1 cellular context compared by ENCODE assay signal in the genomic region with DNA sequence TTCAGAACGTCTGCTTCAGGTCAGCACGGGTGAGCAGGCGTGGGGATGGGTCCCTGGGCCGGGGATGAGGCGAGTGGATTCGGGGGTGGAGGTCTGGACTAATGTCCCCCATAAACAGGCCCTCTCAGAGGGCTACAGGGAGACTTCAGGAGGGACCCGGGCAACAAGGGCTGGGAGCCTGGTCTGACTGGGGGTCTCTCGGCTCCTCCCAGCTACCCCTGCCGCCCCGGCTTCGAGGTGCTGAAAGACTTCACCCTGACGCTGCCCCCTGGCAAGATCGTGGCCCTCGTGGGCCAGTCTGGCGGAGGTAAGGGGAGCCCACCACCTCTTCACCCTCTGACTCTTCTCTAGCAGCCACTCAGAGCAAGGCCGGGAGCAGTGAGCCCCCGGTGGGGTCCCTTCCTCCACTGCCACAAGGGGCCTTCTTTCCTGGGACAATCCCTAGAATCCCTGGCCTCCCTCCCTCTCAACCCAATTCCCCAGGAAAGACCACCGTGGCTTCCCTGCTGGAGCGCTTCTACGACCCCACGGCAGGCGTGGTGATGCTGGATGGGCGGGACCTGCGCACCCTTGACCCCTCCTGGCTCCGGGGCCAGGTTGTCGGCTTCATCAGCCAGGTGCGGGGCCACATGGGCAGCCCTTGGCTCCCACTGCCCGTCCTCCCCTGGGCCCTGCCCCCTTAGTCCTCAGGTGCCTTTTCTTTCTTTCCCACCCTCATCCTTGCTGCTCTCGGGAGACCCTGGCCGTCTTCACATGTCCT.
A peak's percentile ranks its signal among the peaks of the same experiment; 100 is the strongest.
TF ChIP-seq lines count a peak whose summit lies in the region.

No MANE protein-coding gene starts in this region.

TF ChIP-seq in K562, 482 proteins besides CTCF, POLR2A, EP300 and RAD21 (continued from another document):
- TF ChIP-seq, protein P1, sequence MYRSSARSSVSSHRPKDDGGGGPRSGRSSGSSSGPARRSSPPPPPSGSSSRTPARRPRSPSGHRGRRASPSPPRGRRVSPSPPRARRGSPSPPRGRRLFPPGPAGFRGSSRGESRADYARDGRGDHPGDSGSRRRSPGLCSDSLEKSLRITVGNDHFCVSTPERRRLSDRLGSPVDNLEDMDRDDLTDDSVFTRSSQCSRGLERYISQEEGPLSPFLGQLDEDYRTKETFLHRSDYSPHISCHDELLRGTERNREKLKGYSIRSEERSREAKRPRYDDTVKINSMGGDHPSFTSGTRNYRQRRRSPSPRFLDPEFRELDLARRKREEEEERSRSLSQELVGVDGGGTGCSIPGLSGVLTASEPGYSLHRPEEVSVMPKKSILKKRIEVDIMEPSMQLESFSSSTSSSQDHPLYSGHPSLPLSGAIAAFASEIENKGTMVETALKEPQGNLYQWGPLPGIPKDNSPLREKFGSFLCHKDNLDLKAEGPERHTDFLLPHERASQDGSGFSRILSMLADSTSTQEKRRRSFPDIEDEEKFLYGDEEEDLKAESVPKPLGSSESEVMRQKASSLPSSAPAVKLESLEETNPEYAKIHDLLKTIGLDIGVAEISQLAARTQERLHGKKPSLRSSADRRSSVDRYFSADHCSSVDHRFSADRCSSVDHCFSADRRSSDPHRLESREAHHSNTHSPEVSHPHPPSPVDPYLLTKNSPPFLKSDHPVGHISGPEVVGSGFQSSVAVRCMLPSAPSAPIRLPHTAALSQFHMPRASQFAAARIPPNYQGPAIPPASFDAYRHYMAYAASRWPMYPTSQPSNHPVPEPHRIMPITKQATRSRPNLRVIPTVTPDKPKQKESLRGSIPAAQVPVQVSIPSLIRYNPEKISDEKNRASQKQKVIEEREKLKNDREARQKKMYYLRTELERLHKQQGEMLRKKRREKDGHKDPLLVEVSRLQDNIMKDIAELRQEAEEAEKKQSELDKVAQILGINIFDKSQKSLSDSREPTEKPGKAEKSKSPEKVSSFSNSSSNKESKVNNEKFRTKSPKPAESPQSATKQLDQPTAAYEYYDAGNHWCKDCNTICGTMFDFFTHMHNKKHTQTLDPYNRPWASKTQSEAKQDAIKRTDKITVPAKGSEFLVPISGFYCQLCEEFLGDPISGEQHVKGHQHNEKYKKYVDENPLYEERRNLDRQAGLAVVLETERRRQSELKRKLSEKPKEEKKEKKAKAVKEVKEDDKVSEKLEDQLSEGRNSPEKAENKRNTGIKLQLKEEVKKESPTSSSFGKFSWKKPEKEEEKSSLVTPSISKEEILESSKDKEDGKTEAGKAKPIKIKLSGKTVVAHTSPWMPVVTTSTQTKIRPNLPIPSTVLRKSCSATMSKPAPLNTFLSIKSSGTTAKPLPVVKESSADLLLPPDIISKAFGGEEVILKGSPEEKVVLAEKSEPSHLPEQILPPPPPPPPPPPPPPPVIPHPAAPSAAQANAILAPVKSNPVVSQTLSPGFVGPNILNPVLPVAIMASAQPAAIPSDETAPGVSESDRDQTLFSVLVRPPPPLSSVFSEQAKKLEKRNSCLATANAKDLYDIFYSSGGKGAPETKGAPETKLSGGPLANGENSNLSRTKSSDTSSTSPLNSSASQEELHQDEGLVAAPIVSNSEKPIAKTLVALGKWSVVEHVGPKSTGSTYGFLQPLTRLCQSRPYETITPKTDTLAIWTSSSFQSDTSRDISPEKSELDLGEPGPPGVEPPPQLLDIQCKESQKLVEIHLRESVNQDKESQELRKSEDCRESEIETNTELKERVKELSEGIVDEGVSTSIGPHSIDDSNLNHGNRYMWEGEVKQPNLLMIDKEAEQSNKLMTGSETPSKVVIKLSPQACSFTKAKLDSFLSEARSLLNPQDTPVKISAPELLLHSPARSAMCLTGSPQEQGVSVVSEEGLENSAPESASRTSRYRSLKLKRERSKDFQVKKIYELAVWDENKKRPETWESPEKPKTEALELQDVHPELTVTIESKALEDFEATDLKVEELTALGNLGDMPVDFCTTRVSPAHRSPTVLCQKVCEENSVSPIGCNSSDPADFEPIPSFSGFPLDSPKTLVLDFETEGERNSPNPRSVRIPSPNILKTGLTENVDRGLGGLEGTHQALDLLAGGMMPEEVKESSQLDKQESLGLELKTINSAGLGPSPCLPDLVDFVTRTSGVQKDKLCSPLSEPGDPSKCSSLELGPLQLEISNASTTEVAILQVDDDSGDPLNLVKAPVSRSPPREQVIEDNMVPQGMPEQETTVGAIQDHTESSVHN (IDR thresholded peaks at IDR 0.05; ENCODE audit: borderline replicate concordance in 1 of 2, low read depth in 1 of 2): no peak
- TF ChIP-seq ZNF589 (CRISPR knock-in tag; IDR thresholded peaks at IDR 0.05; ENCODE audit: low read depth): no peak
- TF ChIP-seq THRAP3 (IDR thresholded peaks at IDR 0.05; ENCODE audit: borderline replicate concordance): no peak
- 0 out of 2 replicates have a peak, but pooled peaks have one; percentile 16 for TF ChIP-seq RBFOX2 (IDR thresholded peaks at IDR 0.05; ENCODE audit: low read depth, low read length)
